ENCODE assay signal across 1 cellular context in genomic region chr7:50752422-50752821, GRCh38.
TF ChIP-seq lines count a peak whose summit lies in the region.

No MANE protein-coding gene starts in this region.

TF ChIP-seq in WTC11, 78 proteins besides CTCF, POLR2A, EP300 and RAD21 (continued from another document):
- TF ChIP-seq, protein P1, sequence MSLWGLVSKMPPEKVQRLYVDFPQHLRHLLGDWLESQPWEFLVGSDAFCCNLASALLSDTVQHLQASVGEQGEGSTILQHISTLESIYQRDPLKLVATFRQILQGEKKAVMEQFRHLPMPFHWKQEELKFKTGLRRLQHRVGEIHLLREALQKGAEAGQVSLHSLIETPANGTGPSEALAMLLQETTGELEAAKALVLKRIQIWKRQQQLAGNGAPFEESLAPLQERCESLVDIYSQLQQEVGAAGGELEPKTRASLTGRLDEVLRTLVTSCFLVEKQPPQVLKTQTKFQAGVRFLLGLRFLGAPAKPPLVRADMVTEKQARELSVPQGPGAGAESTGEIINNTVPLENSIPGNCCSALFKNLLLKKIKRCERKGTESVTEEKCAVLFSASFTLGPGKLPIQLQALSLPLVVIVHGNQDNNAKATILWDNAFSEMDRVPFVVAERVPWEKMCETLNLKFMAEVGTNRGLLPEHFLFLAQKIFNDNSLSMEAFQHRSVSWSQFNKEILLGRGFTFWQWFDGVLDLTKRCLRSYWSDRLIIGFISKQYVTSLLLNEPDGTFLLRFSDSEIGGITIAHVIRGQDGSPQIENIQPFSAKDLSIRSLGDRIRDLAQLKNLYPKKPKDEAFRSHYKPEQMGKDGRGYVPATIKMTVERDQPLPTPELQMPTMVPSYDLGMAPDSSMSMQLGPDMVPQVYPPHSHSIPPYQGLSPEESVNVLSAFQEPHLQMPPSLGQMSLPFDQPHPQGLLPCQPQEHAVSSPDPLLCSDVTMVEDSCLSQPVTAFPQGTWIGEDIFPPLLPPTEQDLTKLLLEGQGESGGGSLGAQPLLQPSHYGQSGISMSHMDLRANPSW (CRISPR knock-in tag; conservative IDR thresholded peaks at IDR 0.05; ENCODE audit: low read depth), result no peak
- TF ChIP-seq, protein P2, sequence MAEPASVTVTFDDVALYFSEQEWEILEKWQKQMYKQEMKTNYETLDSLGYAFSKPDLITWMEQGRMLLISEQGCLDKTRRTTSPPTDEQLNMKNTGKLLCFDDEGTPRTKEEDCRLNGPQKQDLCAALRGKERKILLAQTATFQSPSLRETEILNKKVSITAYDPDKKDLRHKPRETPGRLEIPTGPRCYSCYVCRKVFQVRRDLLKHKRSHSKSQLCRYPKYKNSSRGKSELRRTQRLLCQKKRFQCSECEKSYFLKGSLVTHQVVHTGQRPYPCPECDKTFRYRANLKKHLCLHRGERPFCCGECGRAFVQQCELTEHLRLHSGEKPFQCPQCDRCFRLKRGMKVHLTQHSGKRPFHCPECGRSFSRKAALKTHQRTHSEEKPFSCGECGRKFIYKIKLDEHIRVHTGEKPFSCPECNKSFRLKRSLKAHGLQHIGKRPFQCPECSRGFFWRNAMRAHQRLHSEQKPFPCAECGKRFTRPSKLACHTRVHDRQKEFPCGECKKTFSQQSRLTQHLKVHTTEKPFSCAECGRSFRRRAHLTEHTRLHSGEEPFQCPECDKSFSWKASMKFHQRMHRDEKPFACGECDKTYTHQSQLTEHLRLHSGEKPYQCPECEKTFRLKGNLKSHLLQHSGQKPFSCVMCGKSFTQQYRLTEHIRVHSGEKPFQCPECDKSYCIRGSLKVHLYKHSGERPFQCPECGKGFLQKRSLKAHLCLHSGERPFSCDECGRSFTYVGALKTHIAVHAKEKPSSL (CRISPR knock-in tag; conservative IDR thresholded peaks at IDR 0.05), result no peak
- TF ChIP-seq SMAD3 (CRISPR knock-in tag; IDR thresholded peaks at IDR 0.05; ENCODE audit: borderline replicate concordance) (no peak), PRRX2 (CRISPR knock-in tag; IDR thresholded peaks at IDR 0.05) (no peak), ZNF232 (CRISPR knock-in tag; IDR thresholded peaks at IDR 0.05) (no peak), FOXJ3 (CRISPR knock-in tag; IDR thresholded peaks at IDR 0.05; ENCODE audit: borderline replicate concordance) (no peak), ELF4 (CRISPR knock-in tag; IDR thresholded peaks at IDR 0.05; ENCODE audit: low read depth) (no peak), ZBTB43 (CRISPR knock-in tag; IDR thresholded peaks at IDR 0.05) (no peak), ZNF317 (CRISPR knock-in tag; IDR thresholded peaks at IDR 0.05; ENCODE audit: borderline replicate concordance, low read depth) (no peak), ATF3 (CRISPR knock-in tag; conservative IDR thresholded peaks at IDR 0.05) (no peak), CBFB (CRISPR knock-in tag; IDR thresholded peaks at IDR 0.05; ENCODE audit: low read depth) (no peak), ZNF671 (CRISPR knock-in tag; IDR thresholded peaks at IDR 0.05) (no peak), TEAD4 (CRISPR knock-in tag; IDR thresholded peaks at IDR 0.05) (no peak), NR1H2 (CRISPR knock-in tag; IDR thresholded peaks at IDR 0.05) (no peak)
- TF ChIP-seq, protein P3, sequence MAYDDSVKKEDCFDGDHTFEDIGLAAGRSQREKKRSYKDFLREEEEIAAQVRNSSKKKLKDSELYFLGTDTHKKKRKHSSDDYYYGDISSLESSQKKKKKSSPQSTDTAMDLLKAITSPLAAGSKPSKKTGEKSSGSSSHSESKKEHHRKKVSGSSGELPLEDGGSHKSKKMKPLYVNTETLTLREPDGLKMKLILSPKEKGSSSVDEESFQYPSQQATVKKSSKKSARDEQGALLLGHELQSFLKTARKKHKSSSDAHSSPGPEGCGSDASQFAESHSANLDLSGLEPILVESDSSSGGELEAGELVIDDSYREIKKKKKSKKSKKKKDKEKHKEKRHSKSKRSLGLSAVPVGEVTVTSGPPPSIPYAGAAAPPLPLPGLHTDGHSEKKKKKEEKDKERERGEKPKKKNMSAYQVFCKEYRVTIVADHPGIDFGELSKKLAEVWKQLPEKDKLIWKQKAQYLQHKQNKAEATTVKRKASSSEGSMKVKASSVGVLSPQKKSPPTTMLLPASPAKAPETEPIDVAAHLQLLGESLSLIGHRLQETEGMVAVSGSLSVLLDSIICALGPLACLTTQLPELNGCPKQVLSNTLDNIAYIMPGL (CRISPR knock-in tag; IDR thresholded peaks at IDR 0.05), result no peak
- TF ChIP-seq, protein P4, sequence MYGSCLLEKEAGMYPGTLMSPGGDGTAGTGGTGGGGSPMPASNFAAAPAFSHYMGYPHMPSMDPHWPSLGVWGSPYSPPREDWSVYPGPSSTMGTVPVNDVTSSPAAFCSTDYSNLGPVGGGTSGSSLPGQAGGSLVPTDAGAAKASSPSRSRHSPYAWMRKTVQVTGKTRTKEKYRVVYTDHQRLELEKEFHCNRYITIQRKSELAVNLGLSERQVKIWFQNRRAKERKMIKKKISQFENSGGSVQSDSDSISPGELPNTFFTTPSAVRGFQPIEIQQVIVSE (CRISPR knock-in tag; IDR thresholded peaks at IDR 0.05; ENCODE audit: borderline replicate concordance), result no peak
- TF ChIP-seq, protein P5, sequence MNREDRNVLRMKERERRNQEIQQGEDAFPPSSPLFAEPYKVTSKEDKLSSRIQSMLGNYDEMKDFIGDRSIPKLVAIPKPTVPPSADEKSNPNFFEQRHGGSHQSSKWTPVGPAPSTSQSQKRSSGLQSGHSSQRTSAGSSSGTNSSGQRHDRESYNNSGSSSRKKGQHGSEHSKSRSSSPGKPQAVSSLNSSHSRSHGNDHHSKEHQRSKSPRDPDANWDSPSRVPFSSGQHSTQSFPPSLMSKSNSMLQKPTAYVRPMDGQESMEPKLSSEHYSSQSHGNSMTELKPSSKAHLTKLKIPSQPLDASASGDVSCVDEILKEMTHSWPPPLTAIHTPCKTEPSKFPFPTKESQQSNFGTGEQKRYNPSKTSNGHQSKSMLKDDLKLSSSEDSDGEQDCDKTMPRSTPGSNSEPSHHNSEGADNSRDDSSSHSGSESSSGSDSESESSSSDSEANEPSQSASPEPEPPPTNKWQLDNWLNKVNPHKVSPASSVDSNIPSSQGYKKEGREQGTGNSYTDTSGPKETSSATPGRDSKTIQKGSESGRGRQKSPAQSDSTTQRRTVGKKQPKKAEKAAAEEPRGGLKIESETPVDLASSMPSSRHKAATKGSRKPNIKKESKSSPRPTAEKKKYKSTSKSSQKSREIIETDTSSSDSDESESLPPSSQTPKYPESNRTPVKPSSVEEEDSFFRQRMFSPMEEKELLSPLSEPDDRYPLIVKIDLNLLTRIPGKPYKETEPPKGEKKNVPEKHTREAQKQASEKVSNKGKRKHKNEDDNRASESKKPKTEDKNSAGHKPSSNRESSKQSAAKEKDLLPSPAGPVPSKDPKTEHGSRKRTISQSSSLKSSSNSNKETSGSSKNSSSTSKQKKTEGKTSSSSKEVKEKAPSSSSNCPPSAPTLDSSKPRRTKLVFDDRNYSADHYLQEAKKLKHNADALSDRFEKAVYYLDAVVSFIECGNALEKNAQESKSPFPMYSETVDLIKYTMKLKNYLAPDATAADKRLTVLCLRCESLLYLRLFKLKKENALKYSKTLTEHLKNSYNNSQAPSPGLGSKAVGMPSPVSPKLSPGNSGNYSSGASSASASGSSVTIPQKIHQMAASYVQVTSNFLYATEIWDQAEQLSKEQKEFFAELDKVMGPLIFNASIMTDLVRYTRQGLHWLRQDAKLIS (CRISPR knock-in tag; IDR thresholded peaks at IDR 0.05; ENCODE audit: borderline replicate concordance), result no peak
TF ChIP-seq in WTC11: peak in this region for 0.
